ENCODE assay signal across 8 cellular contexts in genomic region chr3:119579366-119580147, GRCh38. TPM values are rescaled to one million over a fixed set of nuclear protein-coding genes. Genes with fewer than 3 reads are reported as not detected.
A peak's percentile ranks its signal among the peaks of the same experiment; 100 is the strongest.
DNase-seq lines count a peak whose midpoint lies in the region; ATAC-seq, FAIRE-seq and TF ChIP-seq lines count a peak whose summit lies in the region.

TSS of gene ADPRH (plus strand) at chr3:119579492. CDS start at chr3:119582170, 2,678 bp downstream.

- H3K9me3 Mint-ChIP-seq in activated T-cell treated with anti-CD3 and anti-CD28 coated beads, Interleukin-2, amount 50 U/mL, for 72 hours, result no peaks in the 10 kb centered on the region
- H3K9me3 Mint-ChIP-seq in nephron progenitor cell, result no peaks in the 10 kb centered on the region

- peak within 1 kb of the TSS; percentile 91 to 97 for H3K4me3 Mint-ChIP-seq in activated T-cell treated with anti-CD3 and anti-CD28 coated beads, Interleukin-2, amount 50 U/mL, for 72 hours
- H3K4me3 Mint-ChIP-seq in nephron progenitor cell, result peak within 1 kb of the TSS; percentile 90

- CTCF ChIA-PET in A549 (lab: Yijun Ruan, JAX), result interaction anchor here (1.5 to 1.6 kb wide), 2 partner anchors 12 to 20 kb away, joined by 3 to 7 read pairs; partner anchors contain the start of gene CD80

- H3K36me3 Mint-ChIP-seq in activated T-cell treated with anti-CD3 and anti-CD28 coated beads, Interleukin-2, amount 50 U/mL, for 72 hours (ENCODE audit: insufficient read depth in 2 of 2), result no peaks in the 10 kb centered on the region
- H3K36me3 Mint-ChIP-seq in nephron progenitor cell (ENCODE audit: low read depth), result no peaks in the 10 kb centered on the region

- H3K27ac ChIP-seq in A549, result peak within 1 kb of the TSS; percentile 85 to 93
- peak within 1 kb of the TSS; percentile 92 to 96 for H3K27ac ChIP-seq in thoracic aorta

- peak; percentile 44 for TF ChIP-seq POLR2A in A549 (IDR thresholded peaks at IDR 0.05; ENCODE audit: low read length)

- H3K4me2 ChIP-seq in A549, result peak within 1 kb of the TSS; percentile 79

- TF ChIP-seq CTCF in A549 (IDR thresholded peaks at IDR 0.05) (no peak), fibroblast of the aortic adventitia (IDR thresholded peaks at IDR 0.05; ENCODE audit: insufficient read depth, low read length) (no peak), nephron progenitor cell (IDR thresholded peaks at IDR 0.05) (no peak), thoracic aorta (IDR thresholded peaks at IDR 0.05) (no peak)

- peaks cover 9% of the 10 kb centered on the region; the same call in 1 of the 3 replicates for H3K4me1 ChIP-seq in A549
- H3K4me1 ChIP-seq in thoracic aorta (ENCODE audit: control insufficient read depth in 1 of 2, low read depth in 2 of 2), result peaks cover 8 to 9% of the 10 kb centered on the region in 2 donors

- H3K9me3 ChIP-seq in A549 (no peaks in the 10 kb centered on the region), thoracic aorta (no peaks in the 10 kb centered on the region)

- WGBS in A549 (ENCODE audit: missing lambda C conversion rate), result 18% methylated on average over 17 of the region's 73 CpGs

- FAIRE-seq in A549 (lab: Jason Lieb, UNC), result no peak
- FAIRE-seq in GM18507 (lab: Jason Lieb, UNC), result no peak

- peak; percentile 97 to 98 for ATAC-seq in A549
- peak; percentile 71 for ATAC-seq in HG02885 (IDR thresholded peaks at IDR 0.05; ENCODE audit: poor library complexity, unreplicated experiment)
- ATAC-seq in activated T-cell treated with anti-CD3 and anti-CD28 coated beads, Interleukin-2, amount 50 U/mL, for 72 hours (replicated peaks in 1 of 2), result peak; percentile 86 to 89
- ATAC-seq in thoracic aorta (ENCODE audit: insufficient number of reproducible peaks, low FRiP score, low read depth), result peak; percentile 75

- TF ChIP-seq RAD21 in A549 (conservative IDR thresholded peaks at IDR 0.05 in 1 of 2, IDR thresholded peaks at IDR 0.05 in 1 of 2), result no peak

- H3K4me3 ChIP-seq in A549 (peak within 1 kb of the TSS; percentile 57), fibroblast of the aortic adventitia (ENCODE audit: low read depth, low read length) (peak within 1 kb of the TSS; percentile 61), thoracic aorta (peak within 1 kb of the TSS; percentile 83)

- H3K36me3 ChIP-seq in thoracic aorta, result no peaks in the 10 kb centered on the region

- H3K4me1 Mint-ChIP-seq in activated T-cell treated with anti-CD3 and anti-CD28 coated beads, Interleukin-2, amount 50 U/mL, for 72 hours (ENCODE audit: low read depth), result peaks cover 32% of the 10 kb centered on the region
- H3K4me1 Mint-ChIP-seq in nephron progenitor cell, result peaks cover 27% of the 10 kb centered on the region

- H3K27me3 Mint-ChIP-seq in activated T-cell treated with anti-CD3 and anti-CD28 coated beads, Interleukin-2, amount 50 U/mL, for 72 hours (ENCODE audit: low read depth), result peaks cover 12% of the 10 kb centered on the region
- peaks cover 20% of the 10 kb centered on the region for H3K27me3 Mint-ChIP-seq in nephron progenitor cell (ENCODE audit: low read depth, poor library complexity)

- POLR2A ChIA-PET in A549 (lab: Yijun Ruan, JAX), result interaction anchor here (0.8 to 1.4 kb wide), 2 partner anchors 81 to 98 kb away, joined by 3 to 4 read pairs; partner anchors contain the start of genes COX17 and TIMMDC1

- TF ChIP-seq EP300 in A549 (IDR thresholded peaks at IDR 0.05), result no peak

- no peaks in the 10 kb centered on the region for H3K27me3 ChIP-seq in thoracic aorta (replicated peaks; ENCODE audit: insufficient read depth)

- DNase-seq in A549 (ENCODE audit: low read depth in 1 of 2, low spot score in 1 of 2), result peak; percentile 77 to 81
- peak; percentile 58 for DNase-seq in GM18507 (ENCODE audit: extremely low spot score, insufficient read length, low read depth)
- DNase-seq in NCI-H510A (lab: John Stamatoyannopoulos, UW), result peak; percentile 2
- DNase-seq in activated T-cell treated with anti-CD3 and anti-CD28 coated beads, Interleukin-2, amount 50 U/mL, for 72 hours, result peak; percentile 77 to 79
- peak; percentile 52 for DNase-seq in fibroblast of the aortic adventitia (ENCODE audit: low read depth)
- peak; percentile 85 for DNase-seq in nephron progenitor cell
- peak; percentile 22 for DNase-seq in thoracic aorta (ENCODE audit: low spot score)

- peak within 1 kb of the TSS; percentile 90 for H3K27ac Mint-ChIP-seq in activated T-cell treated with anti-CD3 and anti-CD28 coated beads, Interleukin-2, amount 50 U/mL, for 72 hours
- H3K27ac Mint-ChIP-seq in nephron progenitor cell, result peak within 1 kb of the TSS; percentile 67

TF ChIP-seq in A549, 52 proteins besides CTCF, POLR2A, EP300 and RAD21 (continues in another document):
- TF ChIP-seq NFE2L2 (conservative IDR thresholded peaks at IDR 0.05; ENCODE audit: low read length), result no peak
- no peak for TF ChIP-seq ZFP36 (IDR thresholded peaks at IDR 0.05; ENCODE audit: borderline replicate concordance, partially characterized antibody)
- peak; percentile 84 for TF ChIP-seq CHD2 (IDR thresholded peaks at IDR 0.05; ENCODE audit: low read length, partially characterized antibody)
- TF ChIP-seq BCL3 (IDR thresholded peaks at IDR 0.05), result peak; percentile 61; the same call in 1 of the 3 replicates
- TF ChIP-seq REST (IDR thresholded peaks at IDR 0.05), result peak; percentile 54; the same call in 1 of the 2 replicates
- TF ChIP-seq RNF2 (IDR thresholded peaks at IDR 0.05; ENCODE audit: borderline replicate concordance, low read depth), result no peak
- no peak for TF ChIP-seq KDM5A (IDR thresholded peaks at IDR 0.05)
- TF ChIP-seq PHF8 (IDR thresholded peaks at IDR 0.05; ENCODE audit: borderline replicate concordance, low read depth), result no peak
- TF ChIP-seq JUN (IDR thresholded peaks at IDR 0.05), result peak in 1 of 2 experiments; percentile 69; a peak in 3 of 5 replicates
- no peak for TF ChIP-seq CEBPB (IDR thresholded peaks at IDR 0.05)
- peak; percentile 70 for TF ChIP-seq MAX (IDR thresholded peaks at IDR 0.05)
- TF ChIP-seq HDAC2 (IDR thresholded peaks at IDR 0.05), result no peak
- TF ChIP-seq FOSL2 (IDR thresholded peaks at IDR 0.05), result no peak
- no peak for TF ChIP-seq FOSL2 (CRISPR knock-in tag; IDR thresholded peaks at IDR 0.05)
- no peak for TF ChIP-seq FOSB (CRISPR knock-in tag; IDR thresholded peaks at IDR 0.05)
- TF ChIP-seq HES2 (IDR thresholded peaks at IDR 0.05), result no peak
- TF ChIP-seq E2F6 (IDR thresholded peaks at IDR 0.05; ENCODE audit: borderline replicate concordance, low read depth), result peak; percentile 68; the same call in 1 of the 2 replicates

RNA-seq across cellular contexts. Expression of gene ADPRH, which starts in this region (rescaled TPM):
- polyA plus RNA-seq in A549 (2011; rRNA removed) (3.7 and 4.1 TPM in 2 replicates), A549 (2017; fragmentation: RNase III; extraction: RNeasy Plus Mini Kit Qiagen cat#74134 plus additional on column Dnase treatment) (3.3 to 4.2 TPM (median 3.8 TPM) in 3 replicates)
- polyA plus RNA-seq in A549 (2012; cell fraction: cytosol; rRNA removed), result 1.1 and 1.5 TPM in 2 replicates
- polyA plus RNA-seq in A549 (2012; cell fraction: nucleus; rRNA removed), result 1.2 and 1.6 TPM in 2 replicates
- 3.0 and 3.5 TPM in 2 replicates for polyA minus RNA-seq in A549 (2011; rRNA and poly(A)+ RNA removed)
- 10 to 100 TPM in 1 of 2 donors, 1 to 10 TPM in 1; 6.3 to 13.8 TPM for total RNA-seq in activated T-cell treated with anti-CD3 and anti-CD28 coated beads, Interleukin-2, amount 50 U/mL, for 72 hours
- total RNA-seq in fibroblast of the aortic adventitia (ENCODE audit: low replicate concordance) (3.8 and 4.1 TPM in 2 replicates), thoracic aorta (10 to 100 TPM; 18.5 to 22.7 TPM)

Comparison
In these comparisons a context has a peak if more than half of its experiments do, and no peak if none do; other contexts are left out.
1. Peak in every context shown above with its lines: DNase-seq, ATAC-seq, H3K4me3 ChIP-seq and H3K27ac ChIP-seq.
2. DNase-seq: peak in every context shown above with its lines; median percentile 85 in nephron progenitor cell; 79 in A549; 78 in activated T-cell treated with anti-CD3 and anti-CD28 coated beads, Interleukin-2, amount 50 U/mL, for 72 hours; 58 in GM18507; 52 in fibroblast of the aortic adventitia; 22 in thoracic aorta; 2 in NCI-H510A.